Comparison of ENCODE assay signal across 28 cellular contexts in the genomic region with DNA sequence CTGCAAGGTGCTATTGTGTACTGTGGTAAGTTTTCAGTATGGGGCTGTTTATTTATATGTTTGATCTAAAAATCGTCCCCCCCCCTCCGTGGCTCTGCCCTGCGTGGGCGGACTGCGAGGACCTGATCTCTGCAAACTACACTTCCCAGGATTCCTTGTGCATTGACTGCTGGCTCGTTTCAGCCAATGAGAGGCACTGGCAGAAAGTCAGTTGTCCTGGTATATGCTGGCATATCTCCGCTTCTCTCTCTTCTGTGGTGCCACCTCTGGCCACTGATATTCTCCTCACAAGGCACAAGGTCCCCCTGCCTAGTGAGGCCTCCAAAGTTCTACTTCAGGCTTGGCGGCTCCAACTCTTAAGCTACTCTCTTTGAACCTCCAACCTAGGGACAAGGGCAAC.
DNase-seq lines count a peak whose midpoint lies in the region; ATAC-seq, FAIRE-seq and TF ChIP-seq lines count a peak whose summit lies in the region.
"Had no signal": no experiment of that assay in that cellular context is flagged by ENCODE, and none has a peak within 500 bp of the region (broad histone marks: within the 10 kb centered on the region; RNA-seq: fewer than 3 reads in every experiment).

No MANE protein-coding gene starts in this region.

- ATAC-seq in HCT116 (peak; percentile 98), GM21526 (IDR thresholded peaks at IDR 0.05; ENCODE audit: low FRiP score, unreplicated experiment) (no peak)
- ATAC-seq: activated CD4-positive, CD25-positive, alpha-beta regulatory T cell treated with anti-CD3 and anti-CD28 coated beads, Interleukin-2, amount 50 U/mL, for 24 hours; lower lobe of right lung; natural killer cell treated with Interleukin-12 subunit alpha and Interleukin-12 subunit beta and Interleukin-15 and Interleukin-18, amount 100 ng/mL, for 72 hours had no signal

- no peak overlapping the region for H4K91ac ChIP-seq in H1 (replicated peaks; ENCODE audit: insufficient read length, low read length)

- in situ Hi-C loops in HAP-1 (cut with MboI; ENCODE audit: low sequenced_read_pairs) = no loop called here

- DNase-seq in A172 (ENCODE audit: low spot score) (peak; percentile 11), HCT116 (ENCODE audit: low read depth, low spot score) (peak; percentile 40), H1 (ENCODE audit: low read depth in 1 of 2, low spot score in 2 of 2) (no peak), HAP-1 (ENCODE audit: low spot score in 2 of 2) (no peak), immature natural killer cell (no peak), NCI-H2107 (lab: John Stamatoyannopoulos, UW) (no peak)
- DNase-seq: activated CD4-positive, alpha-beta memory T cell treated with anti-CD3 and anti-CD28 coated beads, Interleukin-2, amount 10 ng/mL, durations not matched to agents 7 days and 5 days; activated CD8-positive, alpha-beta memory T cell treated with anti-CD3 and anti-CD28 coated beads, Interleukin-2, amount 50 U/mL, for 48 hours; activated naive CD4-positive, alpha-beta T cell treated with anti-CD3 and anti-CD28 coated beads, Interleukin-2, amount 50 U/mL, for 16 hours; amygdala; COR-L47; DND-41; IMR-90; lower lobe of right lung; MG63; NCI-H2029; NCI-H345; NCI-H748 treated with DMSO at 0.1 percent for 48 hours; stimulated activated CD4-positive, alpha-beta T cell treated with anti-CD3 and anti-CD28 coated beads, Interleukin-1b, Interleukin-23, amount 100 ng/mL, for 48 hours had no signal

- H2AK5ac ChIP-seq in H1 (ENCODE audit: low read depth, low read length) = no peak overlapping the region

- no peak overlapping the region for H2AFZ ChIP-seq in HCT116 (ENCODE audit: low read depth, low read length, poor library complexity, severe bottlenecking)
- H2AFZ ChIP-seq in OCI-LY1 (ENCODE audit: low read length) = no peak overlapping the region
- peak overlapping the region; percentile 88 for H2AFZ ChIP-seq in H1 (ENCODE audit: low read length)

- no peak for TF ChIP-seq EP300 in H1 (IDR thresholded peaks at IDR 0.05; ENCODE audit: borderline replicate concordance in 1 of 2, low read depth in 2 of 2, low read length in 2 of 2)

- H3K4me1 ChIP-seq in HCT116 (ENCODE audit: control insufficient read depth in 1 of 2, insufficient read depth in 2 of 2, low read length in 2 of 2) (no peaks in the 10 kb centered on the region), OCI-LY1 (ENCODE audit: insufficient read depth, low read length, severe bottlenecking) (peaks cover 9% of the 10 kb centered on the region), H1 (replicated peaks in 1 of 4; ENCODE audit: control insufficient read depth in 3 of 4, insufficient read depth in 4 of 4, low read length in 3 of 4) (no peaks in the 10 kb centered on the region), HAP-1 (no peaks in the 10 kb centered on the region)
- H3K4me1 ChIP-seq: BLaER1 treated with 17β-estradiol and CSF1 and Interleukin-3, amounts not matched to agents 10 nM and 100 nM; breast epithelium; lower lobe of right lung had no signal

- H2BK120ac ChIP-seq in H1 (replicated peaks; ENCODE audit: low read depth, low read length) = no peak overlapping the region

- H3K27me3 ChIP-seq in HCT116 (ENCODE audit: insufficient read depth, low read length) = no peaks in the 10 kb centered on the region
- H3K27me3 ChIP-seq in OCI-LY1 (ENCODE audit: insufficient read depth, low read length) = no peaks in the 10 kb centered on the region
- H3K27me3 ChIP-seq in H1 (replicated peaks in 1 of 4; ENCODE audit: control insufficient read depth in 3 of 4, extremely low read depth in 1 of 4, insufficient read depth in 3 of 4, low read length in 3 of 4) = peaks cover 0 to 2% (median 0%) of the 10 kb centered on the region in 4 experiments; a peak in 1 of 7 replicates
- H3K27me3 ChIP-seq in HAP-1 (ENCODE audit: low read depth) = no peaks in the 10 kb centered on the region
- H3K27me3 ChIP-seq: BLaER1 treated with 17β-estradiol and CSF1 and Interleukin-3, amounts not matched to agents 10 nM and 100 nM; breast epithelium; MG63 had no signal

- H2BK15ac ChIP-seq in H1 (ENCODE audit: low read length) = no peak overlapping the region

- peak; percentile 13 for FAIRE-seq in H1 (lab: Jason Lieb, UNC)
- FAIRE-seq: GM18507, TTC549 had no signal

- no peak overlapping the region for H3K27ac Mint-ChIP-seq in immature natural killer cell
- H3K27ac Mint-ChIP-seq: activated CD4-positive, alpha-beta memory T cell treated with anti-CD3 and anti-CD28 coated beads, Interleukin-2, amount 10 ng/mL, durations not matched to agents 7 days and 5 days; natural killer cell treated with Interleukin-12 subunit alpha and Interleukin-12 subunit beta and Interleukin-15 and Interleukin-18, amount 100 ng/mL, for 72 hours had no signal

- H2BK5ac ChIP-seq in H1 (ENCODE audit: low read depth, low read length) = no peak overlapping the region

- intact Hi-C loops in HCT116 (cut with micrococcal nuclease) = no loop called here

- H3K18ac ChIP-seq in H1 (ENCODE audit: extremely low read depth, low read length) = no peak overlapping the region

- no peak overlapping the region for H3K4ac ChIP-seq in H1 (replicated peaks; ENCODE audit: insufficient read length, low read depth, low read length)

- H3K4me3 ChIP-seq in HCT116 (replicated peaks in 1 of 2; ENCODE audit: low read depth in 1 of 2, low read length in 2 of 2) = no peak overlapping the region
- H3K4me3 ChIP-seq in OCI-LY1 (ENCODE audit: low read depth, low read length, poor library complexity, severe bottlenecking) = peak overlapping the region; percentile 33
- no peak overlapping the region for H3K4me3 ChIP-seq in H1 (ENCODE audit: extremely low read depth in 1 of 4, insufficient read depth in 2 of 4, low read depth in 3 of 4, low read length in 4 of 4)
- H3K4me3 ChIP-seq in HAP-1 = no peak overlapping the region
- H3K4me3 ChIP-seq: BLaER1 treated with 17β-estradiol and CSF1 and Interleukin-3, amounts not matched to agents 10 nM and 100 nM; breast epithelium; lower lobe of right lung; MG63; skin epidermis had no signal

- no peaks in the 10 kb centered on the region for H3K36me3 Mint-ChIP-seq in immature natural killer cell

- H2BK20ac ChIP-seq in H1 (ENCODE audit: low read length) = no peak overlapping the region

- H4K20me1 ChIP-seq in HCT116 (ENCODE audit: insufficient read depth) = no peaks in the 10 kb centered on the region
- no peaks in the 10 kb centered on the region for H4K20me1 ChIP-seq in OCI-LY1 (ENCODE audit: insufficient read depth, low read length)
- H4K20me1 ChIP-seq in H1 (replicated peaks in 1 of 2; ENCODE audit: control insufficient read depth in 1 of 2, insufficient read depth in 2 of 2, low read length in 2 of 2) = no peaks in the 10 kb centered on the region
- H4K20me1 ChIP-seq: BLaER1 treated with 17β-estradiol and CSF1 and Interleukin-3, amounts not matched to agents 10 nM and 100 nM had no signal

- no peaks in the 10 kb centered on the region for H3K9me2 ChIP-seq in HCT116 (ENCODE audit: insufficient read depth)
- no peaks in the 10 kb centered on the region for H3K9me2 ChIP-seq in OCI-LY1 (ENCODE audit: low read depth, low read length)

- TF ChIP-seq RAD21 in HCT116 (IDR thresholded peaks at IDR 0.05; ENCODE audit: low read depth) = no peak
- TF ChIP-seq RAD21 in H1 (IDR thresholded peaks at IDR 0.05 in 1 of 2, conservative IDR thresholded peaks at IDR 0.05 in 1 of 2; ENCODE audit: low read depth in 2 of 2, low read length in 2 of 2) = 0 out of 4 replicates have a peak, but pooled peaks of 1 of the 2 experiments have one; percentile 8

- no peaks in the 10 kb centered on the region for H3K36me3 ChIP-seq in HCT116 (ENCODE audit: control insufficient read depth in 1 of 2, insufficient read depth in 2 of 2, low read length in 2 of 2)
- no peaks in the 10 kb centered on the region for H3K36me3 ChIP-seq in OCI-LY1 (ENCODE audit: insufficient read depth, low read length)
- no peaks in the 10 kb centered on the region for H3K36me3 ChIP-seq in H1 (ENCODE audit: control insufficient read depth in 2 of 4, insufficient read depth in 4 of 4, low read length in 3 of 4)
- no peaks in the 10 kb centered on the region for H3K36me3 ChIP-seq in HAP-1 (replicated peaks)
- H3K36me3 ChIP-seq: BLaER1 treated with 17β-estradiol and CSF1 and Interleukin-3, amounts not matched to agents 10 nM and 100 nM; breast epithelium; lower lobe of right lung; MG63 had no signal

- no peak overlapping the region for H3K4me3 Mint-ChIP-seq in immature natural killer cell
- H3K4me3 Mint-ChIP-seq: activated CD4-positive, alpha-beta memory T cell treated with anti-CD3 and anti-CD28 coated beads, Interleukin-2, amount 10 ng/mL, durations not matched to agents 7 days and 5 days; natural killer cell treated with Interleukin-12 subunit alpha and Interleukin-12 subunit beta and Interleukin-15 and Interleukin-18, amount 100 ng/mL, for 72 hours had no signal

- H2BK12ac ChIP-seq in H1 (ENCODE audit: low read depth, low read length) = no peak overlapping the region

- no peaks in the 10 kb centered on the region for H3K4me1 Mint-ChIP-seq in immature natural killer cell
- H3K4me1 Mint-ChIP-seq: activated CD4-positive, alpha-beta memory T cell treated with anti-CD3 and anti-CD28 coated beads, Interleukin-2, amount 10 ng/mL, durations not matched to agents 7 days and 5 days had no signal

- no peaks in the 10 kb centered on the region for H3K79me1 ChIP-seq in H1 (ENCODE audit: low read depth, low read length)

- H3K4me2 ChIP-seq in HCT116 (ENCODE audit: low read length) = no peak overlapping the region
- peak overlapping the region; percentile 54 for H3K4me2 ChIP-seq in OCI-LY1 (ENCODE audit: low read length)
- H3K4me2 ChIP-seq in H1 (ENCODE audit: insufficient read depth in 1 of 2, low read depth in 2 of 2, low read length in 2 of 2) = no peak overlapping the region
- H3K4me2 ChIP-seq: BLaER1 treated with 17β-estradiol and CSF1 and Interleukin-3, amounts not matched to agents 10 nM and 100 nM had no signal

- no peak overlapping the region for H3K27ac ChIP-seq in HCT116 (ENCODE audit: low read depth, low read length)
- H3K27ac ChIP-seq in OCI-LY1 (ENCODE audit: low read depth, low read length, poor library complexity, severe bottlenecking) = no peak overlapping the region
- H3K27ac ChIP-seq in H1 (ENCODE audit: low read depth, low read length) = no peak overlapping the region
- H3K27ac ChIP-seq: BLaER1 treated with 17β-estradiol and CSF1 and Interleukin-3, amounts not matched to agents 10 nM and 100 nM; breast epithelium; lower lobe of right lung; skin epidermis had no signal

- RAD21 ChIA-PET in HCT116 (lab: Charles Lee; ENCODE audit: low non-redundant PET in 1 of 2, low total read pairs in 2 of 2, uncharacterized antibody in 2 of 2, unreplicated experiment in 2 of 2) = no interaction called here

- H3F3A ChIP-seq in OCI-LY1 (ENCODE audit: insufficient read depth, low read length) = no peaks in the 10 kb centered on the region

- no TSS peak for BruUV-seq in HCT116 (replicated peaks; lab: Mats Ljungman, UMichigan)

- H3K9ac ChIP-seq in HCT116 (ENCODE audit: low read length) (no peak overlapping the region), OCI-LY1 (ENCODE audit: low read length) (no peak overlapping the region), H1 (replicated peaks in 1 of 4; ENCODE audit: extremely low read depth in 1 of 4, low read depth in 3 of 4, low read length in 3 of 4) (no peak overlapping the region)
- H3K9ac ChIP-seq: BLaER1 treated with 17β-estradiol and CSF1 and Interleukin-3, amounts not matched to agents 10 nM and 100 nM had no signal

- no peak overlapping the region for H3K14ac ChIP-seq in H1 (ENCODE audit: insufficient read length)

- H3K79me2 ChIP-seq in HCT116 (ENCODE audit: insufficient read depth, low read length) = no peaks in the 10 kb centered on the region
- H3K79me2 ChIP-seq in OCI-LY1 (ENCODE audit: insufficient read depth, low read length) = no peaks in the 10 kb centered on the region
- H3K79me2 ChIP-seq in H1 (ENCODE audit: control insufficient read depth in 1 of 2, insufficient read depth in 2 of 2, low read length in 2 of 2) = no peaks in the 10 kb centered on the region

- TF ChIP-seq CTCF in HCT116 (IDR thresholded peaks at IDR 0.05 in 2 of 3, conservative IDR thresholded peaks at IDR 0.05 in 1 of 3; ENCODE audit: borderline replicate concordance in 1 of 3, insufficient read depth in 1 of 3, low read depth in 2 of 3, low read length in 2 of 3) = no peak
- TF ChIP-seq CTCF in OCI-LY1 (IDR thresholded peaks at IDR 0.05; ENCODE audit: low read length) = peak; percentile 23; the same call in 1 of the 2 replicates
- no peak for TF ChIP-seq CTCF in H1 (IDR thresholded peaks at IDR 0.05; ENCODE audit: control extremely low read depth in 1 of 3, insufficient read depth in 1 of 3, low read depth in 1 of 3, low read length in 3 of 3)

- H3K9me3 Mint-ChIP-seq in immature natural killer cell = peaks cover 14 to 48% (median 29%) of the 10 kb centered on the region in 6 donors

- POLR2A ChIA-PET in HCT116 (lab: Charles Lee) = interaction anchor here (1.3 kb wide), 1 partner anchor 10 kb away, joined by 3 read pairs; no protein-coding TSS in a partner anchor
- POLR2A ChIA-PET in H1 (lab: Charles Lee; ENCODE audit: partially characterized antibody) = no interaction called here

- no peak overlapping the region for H4K8ac ChIP-seq in H1 (ENCODE audit: extremely low read depth, insufficient read depth, low read length)

- CTCF ChIA-PET in HCT116 (lab: Charles Lee) = no interaction called here
- CTCF ChIA-PET in H1 (lab: Charles Lee; ENCODE audit: partially characterized antibody) = no interaction called here

- no peak overlapping the region for H4K5ac ChIP-seq in H1 (ENCODE audit: insufficient read length, low read depth, low read length)

- no peak overlapping the region for H3K23ac ChIP-seq in H1 (ENCODE audit: insufficient read length)

- H3K9me3 ChIP-seq in HCT116 (ENCODE audit: control insufficient read depth in 1 of 2, insufficient read depth in 1 of 2, low read depth in 1 of 2, low read length in 2 of 2) (no peaks in the 10 kb centered on the region), OCI-LY1 (ENCODE audit: low read length) (no peaks in the 10 kb centered on the region), H1 (ENCODE audit: insufficient read depth in 2 of 2, low read depth in 1 of 2, low read length in 1 of 2) (no peaks in the 10 kb centered on the region), HAP-1 (no peaks in the 10 kb centered on the region)
- H3K9me3 ChIP-seq: BLaER1 treated with 17β-estradiol and CSF1 and Interleukin-3, amounts not matched to agents 10 nM and 100 nM; breast epithelium; lower lobe of right lung; MG63 had no signal

- H3K27me3 Mint-ChIP-seq in immature natural killer cell (ENCODE audit: low read depth in 3 of 3) = peaks cover 0 to 1% (median 0%) of the 10 kb centered on the region in 3 donors
- H3K27me3 Mint-ChIP-seq: activated CD4-positive, alpha-beta memory T cell treated with anti-CD3 and anti-CD28 coated beads, Interleukin-2, amount 10 ng/mL, durations not matched to agents 7 days and 5 days; natural killer cell treated with Interleukin-12 subunit alpha and Interleukin-12 subunit beta and Interleukin-15 and Interleukin-18, amount 100 ng/mL, for 72 hours had no signal

- TF ChIP-seq POLR2A in HCT116 (IDR thresholded peaks at IDR 0.05; ENCODE audit: borderline replicate concordance, extremely low read depth, insufficient read depth, insufficient read length) = no peak
- TF ChIP-seq POLR2A in H1 (IDR thresholded peaks at IDR 0.05; ENCODE audit: control extremely low read depth in 1 of 2, low read depth in 2 of 2, low read length in 2 of 2) = no peak

- H3K23me2 ChIP-seq in H1 (ENCODE audit: low read depth, low read length) = no peaks in the 10 kb centered on the region

- H3K56ac ChIP-seq in H1 (replicated peaks; ENCODE audit: insufficient read length, low read depth, low read length) = no peak overlapping the region

- WGBS in H1 (ENCODE audit: extremely low coverage in 1 of 2, insufficient coverage in 1 of 2, insufficient read length in 1 of 2, insufficient replicate concordance in 2 of 2, low coverage in 1 of 2, low lambda C conversion rate in 2 of 2, missing lambda C conversion rate in 1 of 2), 2 experiments = 74% methylated on average over 8 of the region's 8 CpGs; no CpG with 5 or more reads in 1 of the 2 experiments

Comparison
In these comparisons a context has a peak if more than half of its experiments do, and no peak if none do; other contexts are left out.
1. DNase-seq: peak in A172 (single experiment) and HCT116 (single experiment); none in H1 (0 of 2), HAP-1 (0 of 2), immature natural killer cell (0 of 3) and NCI-H2107 (single experiment).